ENCODE assay signal across 29 cellular contexts in the genomic region with DNA sequence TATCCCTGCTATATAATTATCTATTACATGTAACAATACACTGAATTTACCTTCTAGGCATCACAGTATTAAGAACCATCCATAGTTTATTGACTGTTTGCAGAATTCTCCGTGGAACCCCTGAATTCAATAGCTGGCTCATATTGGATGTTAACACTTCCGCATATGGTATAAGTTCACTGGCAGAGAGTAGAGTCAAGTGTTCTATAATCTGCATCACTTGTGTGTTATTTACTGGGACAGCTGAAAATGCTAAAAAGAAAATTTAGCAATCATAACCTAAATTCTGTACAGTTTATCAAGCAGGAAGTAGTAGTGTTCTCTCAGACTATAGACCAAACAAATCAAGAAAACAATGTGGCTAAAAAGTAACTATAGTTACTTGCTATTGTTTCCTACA.
"Had no signal": no experiment of that assay in that cellular context is flagged by ENCODE, and none has a peak within 500 bp of the region (broad histone marks: within the 10 kb centered on the region; RNA-seq: fewer than 3 reads in every experiment).

No MANE protein-coding gene starts in this region.

- H3K27ac Mint-ChIP-seq: stimulated activated effector memory CD8-positive, alpha-beta T cell treated with anti-CD3 and anti-CD28 coated beads, Interleukin-12 subunit alpha, Interleukin-12 subunit beta, amount 100 ng/mL, for 72 hours; stimulated activated memory B cell treated with anti-CD40 and anti-IgM and Interleukin-4, amounts not matched to agents 10 μg/mL and 1 μg/mL and 100 μg/mL, for 72 hours; stimulated activated naive B cell treated with anti-CD40 and anti-IgM and Interleukin-4, amounts not matched to agents 10 μg/mL and 1 μg/mL and 100 μg/mL, for 72 hours; stimulated activated naive CD8-positive, alpha-beta T cell treated with anti-CD3 and anti-CD28 coated beads, Interleukin-15, amount 100 ng/mL, for 72 hours; stimulated activated naive CD8-positive, alpha-beta T cell treated with anti-CD3 and anti-CD28 coated beads, Interleukin-15, Interleukin-2, amounts not matched to agents 100 ng/mL and 50 ng/mL, for 24 hours; type B pancreatic cell had no signal

- FAIRE-seq: urothelium cell line had no signal

- H3K4me3 Mint-ChIP-seq: stimulated activated effector memory CD8-positive, alpha-beta T cell treated with anti-CD3 and anti-CD28 coated beads, Interleukin-12 subunit alpha, Interleukin-12 subunit beta, amount 100 ng/mL, for 72 hours; stimulated activated memory B cell treated with anti-CD40 and anti-IgM and Interleukin-4, amounts not matched to agents 10 μg/mL and 1 μg/mL and 100 μg/mL, for 72 hours; stimulated activated naive B cell treated with anti-CD40 and anti-IgM and Interleukin-4, amounts not matched to agents 10 μg/mL and 1 μg/mL and 100 μg/mL, for 72 hours; stimulated activated naive CD8-positive, alpha-beta T cell treated with anti-CD3 and anti-CD28 coated beads, Interleukin-15, amount 100 ng/mL, for 72 hours; stimulated activated naive CD8-positive, alpha-beta T cell treated with anti-CD3 and anti-CD28 coated beads, Interleukin-15, Interleukin-2, amounts not matched to agents 100 ng/mL and 50 ng/mL, for 24 hours; type B pancreatic cell had no signal

- H3K27me3 ChIP-seq: stomach, suprapubic skin, testis, thyroid gland, tibial artery, tibial nerve, transverse colon, upper lobe of left lung, upper lobe of right lung, uterus, vagina had no signal

- H3K9me3 ChIP-seq: stomach, suprapubic skin, testis, thoracic aorta, thyroid gland, tibial artery, tibial nerve, transverse colon, upper lobe of left lung, upper lobe of right lung, uterus, vagina had no signal

- H3K4me1 Mint-ChIP-seq: stimulated activated memory B cell treated with anti-CD40 and anti-IgM and Interleukin-4, amounts not matched to agents 10 μg/mL and 1 μg/mL and 100 μg/mL, for 72 hours; stimulated activated naive B cell treated with anti-CD40 and anti-IgM and Interleukin-4, amounts not matched to agents 10 μg/mL and 1 μg/mL and 100 μg/mL, for 72 hours; stimulated activated naive CD8-positive, alpha-beta T cell treated with anti-CD3 and anti-CD28 coated beads, Interleukin-15, amount 100 ng/mL, for 72 hours had no signal

- H3K36me3 ChIP-seq: uterus had no signal

- H3K27ac ChIP-seq: stomach, suprapubic skin, testis, thoracic aorta, thyroid gland, tibial artery, tibial nerve, transverse colon, upper lobe of left lung, upper lobe of right lung, uterus, vagina had no signal

- H3K4me1 ChIP-seq: stomach, suprapubic skin, testis, thyroid gland, tibial artery, tibial nerve, transverse colon, upper lobe of left lung, upper lobe of right lung, uterus, vagina had no signal

- H3K27me3 Mint-ChIP-seq: stimulated activated memory B cell treated with anti-CD40 and anti-IgM and Interleukin-4, amounts not matched to agents 10 μg/mL and 1 μg/mL and 100 μg/mL, for 72 hours; stimulated activated naive B cell treated with anti-CD40 and anti-IgM and Interleukin-4, amounts not matched to agents 10 μg/mL and 1 μg/mL and 100 μg/mL, for 72 hours; stimulated activated naive CD8-positive, alpha-beta T cell treated with anti-CD3 and anti-CD28 coated beads, Interleukin-15, amount 100 ng/mL, for 72 hours; stimulated activated naive CD8-positive, alpha-beta T cell treated with anti-CD3 and anti-CD28 coated beads, Interleukin-15, Interleukin-2, amounts not matched to agents 100 ng/mL and 50 ng/mL, for 24 hours; type B pancreatic cell had no signal

- DNase-seq: stimulated activated CD4-positive, alpha-beta T cell treated with anti-CD3 and anti-CD28 coated beads, Interleukin-2, amount 100 ng/mL, for 48 hours; stimulated activated CD4-positive, alpha-beta T cell treated with anti-CD3 and anti-CD28 coated beads, Interleukin-4, amount 100 ng/mL, for 1 hour; stimulated activated CD4-positive, alpha-beta T cell treated with anti-CD3 and anti-CD28 coated beads, Interleukin-4, amount 100 ng/mL, for 24 hours; stimulated activated CD4-positive, alpha-beta T cell treated with anti-CD3 and anti-CD28 coated beads, Interleukin-4, amount 100 ng/mL, for 4 hours; stimulated activated CD8-positive, alpha-beta memory T cell treated with anti-CD3 and anti-CD28 coated beads, Interleukin-4, amount 100 ng/mL, for 48 hours; stimulated activated naive B cell treated with anti-CD40 and anti-IgM and Interleukin-4, amounts not matched to agents 10 μg/mL and 1 μg/mL and 100 μg/mL, for 72 hours; stimulated activated naive CD4-positive, alpha-beta T cell; stimulated activated naive CD4-positive, alpha-beta T cell treated with Interleukin-2 at 50 U/mL for 16 hours; stimulated activated naive CD8-positive, alpha-beta T cell treated with anti-CD3 and anti-CD28 coated beads, Interleukin-15, amount 100 ng/mL, for 72 hours; stimulated activated naive CD8-positive, alpha-beta T cell treated with anti-CD3 and anti-CD28 coated beads, Interleukin-15, Interleukin-2, amounts not matched to agents 100 U/mL and 50 U/mL, for 24 hours; stomach; substantia nigra; testis; thyroid gland; tibial artery; transverse colon; trophoblast cell; upper lobe of left lung; upper lobe of right lung; uterus had no signal

- H3K4me3 ChIP-seq: stomach, suprapubic skin, testis, thoracic aorta, thyroid gland, tibial artery, tibial nerve, transverse colon, upper lobe of left lung, upper lobe of right lung, uterus, vagina had no signal

- H3K9me3 Mint-ChIP-seq: stimulated activated effector memory CD8-positive, alpha-beta T cell treated with anti-CD3 and anti-CD28 coated beads, Interleukin-12 subunit alpha, Interleukin-12 subunit beta, amount 100 ng/mL, for 72 hours; stimulated activated memory B cell treated with anti-CD40 and anti-IgM and Interleukin-4, amounts not matched to agents 10 μg/mL and 1 μg/mL and 100 μg/mL, for 72 hours; stimulated activated naive B cell treated with anti-CD40 and anti-IgM and Interleukin-4, amounts not matched to agents 10 μg/mL and 1 μg/mL and 100 μg/mL, for 72 hours; stimulated activated naive CD8-positive, alpha-beta T cell treated with anti-CD3 and anti-CD28 coated beads, Interleukin-15, amount 100 ng/mL, for 72 hours; stimulated activated naive CD8-positive, alpha-beta T cell treated with anti-CD3 and anti-CD28 coated beads, Interleukin-15, Interleukin-2, amounts not matched to agents 100 ng/mL and 50 ng/mL, for 24 hours; type B pancreatic cell had no signal

- ATAC-seq: stimulated activated effector memory CD8-positive, alpha-beta T cell treated with anti-CD3 and anti-CD28 coated beads, Interleukin-12 subunit alpha, Interleukin-12 subunit beta, amount 100 ng/mL, for 72 hours; stimulated activated memory B cell treated with anti-CD40 and anti-IgM and Interleukin-4, amounts not matched to agents 10 μg/mL and 1 μg/mL and 100 μg/mL, for 72 hours; stimulated activated naive B cell treated with anti-CD40 and anti-IgM and Interleukin-4, amounts not matched to agents 10 μg/mL and 1 μg/mL and 100 μg/mL, for 72 hours; stimulated activated naive CD8-positive, alpha-beta T cell treated with anti-CD3 and anti-CD28 coated beads, Interleukin-15, amount 100 ng/mL, for 72 hours; stimulated activated naive CD8-positive, alpha-beta T cell treated with anti-CD3 and anti-CD28 coated beads, Interleukin-15, Interleukin-2, amounts not matched to agents 100 U/mL and 50 U/mL, for 24 hours; upper lobe of right lung had no signal
